1 cellular context compared by ENCODE assay signal in genomic region chr9:113504725-113505590, GRCh38.
TF ChIP-seq lines count a peak whose summit lies in the region.

No MANE protein-coding gene starts in this region.

TF ChIP-seq in WTC11, 78 proteins besides CTCF, POLR2A, EP300 and RAD21 (continued from another document):
- no peak for TF ChIP-seq ZNF532 (CRISPR knock-in tag; IDR thresholded peaks at IDR 0.05; ENCODE audit: borderline replicate concordance)
- TF ChIP-seq SMAD4 (CRISPR knock-in tag; IDR thresholded peaks at IDR 0.05), result no peak
- no peak for TF ChIP-seq TEAD1 (CRISPR knock-in tag; IDR thresholded peaks at IDR 0.05)
